8 cellular contexts compared by ENCODE assay signal in genomic region chr9:83665576-83666200, GRCh38. TPM values are rescaled to one million over a fixed set of nuclear protein-coding genes. Genes with fewer than 3 reads are reported as not detected.
DNase-seq lines count a peak whose midpoint lies in the region; ATAC-seq and TF ChIP-seq lines count a peak whose summit lies in the region.

No MANE protein-coding gene starts in this region.

- H4K20me1 ChIP-seq in MM.1S (ENCODE audit: insufficient read depth, low read length) = no peaks in the 10 kb centered on the region

- no peak overlapping the region for H3K4me3 ChIP-seq in MM.1S (ENCODE audit: low read length)
- no peak overlapping the region for H3K4me3 ChIP-seq in mucosa of descending colon
- H3K4me3 ChIP-seq in body of pancreas = no peak overlapping the region

- H3K9me3 ChIP-seq in MM.1S (replicated peaks; ENCODE audit: insufficient read depth, low read length) = no peaks in the 10 kb centered on the region
- H3K9me3 ChIP-seq in mucosa of descending colon = no peaks in the 10 kb centered on the region
- no peaks in the 10 kb centered on the region for H3K9me3 ChIP-seq in body of pancreas

- no peak overlapping the region for H3K9ac ChIP-seq in MM.1S (ENCODE audit: low read length)

- 49 to 55% methylated on average over 5 of the region's 5 CpGs for WGBS in body of pancreas, 2 donors

- no peak for DNase-seq in MM.1S
- no peak for DNase-seq in mucosa of descending colon
- DNase-seq in stimulated activated naive CD8-positive, alpha-beta T cell treated with anti-CD3 and anti-CD28 coated beads, Interleukin-15, Interleukin-2, amounts not matched to agents 100 U/mL and 50 U/mL, for 24 hours = no peak
- DNase-seq in central memory CD4-positive, alpha-beta T cell = no peak
- DNase-seq in body of pancreas = no peak
- DNase-seq in mesenteric fat pad (ENCODE audit: low spot score) = no peak

- no peak for TF ChIP-seq POLR2A in body of pancreas (IDR thresholded peaks at IDR 0.05)

- H3K9me2 ChIP-seq in MM.1S (replicated peaks; ENCODE audit: insufficient read depth, low read length) = no peaks in the 10 kb centered on the region

- ATAC-seq in GM18909 (IDR thresholded peaks at IDR 0.05; ENCODE audit: poor library complexity, unreplicated experiment) (peak; percentile 93), HG02678 (IDR thresholded peaks at IDR 0.05; ENCODE audit: unreplicated experiment) (peak; percentile 95), mucosa of descending colon (peak; percentile 80), body of pancreas (no peak)
- ATAC-seq in stimulated activated naive CD8-positive, alpha-beta T cell treated with anti-CD3 and anti-CD28 coated beads, Interleukin-15, Interleukin-2, amounts not matched to agents 100 U/mL and 50 U/mL, for 24 hours = no peak

- H3K79me2 ChIP-seq in MM.1S (ENCODE audit: low read length) = peaks cover 59% of the 10 kb centered on the region

- H3K27me3 ChIP-seq in MM.1S (replicated peaks; ENCODE audit: insufficient read depth, low read length) = no peaks in the 10 kb centered on the region
- H3K27me3 ChIP-seq in body of pancreas = no peaks in the 10 kb centered on the region

- H3K4me2 ChIP-seq in MM.1S (ENCODE audit: low read depth, low read length) = peak overlapping the region; percentile 11; the same call in 1 of the 2 replicates

- H3K4me1 ChIP-seq in MM.1S (ENCODE audit: low read length) (peaks cover 10% of the 10 kb centered on the region; the same call in 1 of the 2 replicates), mucosa of descending colon (ENCODE audit: low read depth) (no peaks in the 10 kb centered on the region), body of pancreas (no peaks in the 10 kb centered on the region)

- no peak overlapping the region for H3K27ac ChIP-seq in MM.1S (ENCODE audit: low read length)
- no peak overlapping the region for H3K27ac ChIP-seq in body of pancreas

- TF ChIP-seq CTCF in MM.1S (IDR thresholded peaks at IDR 0.05; ENCODE audit: low read length) (no peak), mucosa of descending colon (IDR thresholded peaks at IDR 0.05) (no peak), body of pancreas (IDR thresholded peaks at IDR 0.05) (no peak)

- no peaks in the 10 kb centered on the region for H3F3A ChIP-seq in MM.1S (ENCODE audit: insufficient read depth, low read length)

- intact Hi-C loops in mucosa of descending colon (cut with DNase I, micrococcal nuclease) = no loop called here
- intact Hi-C loops in body of pancreas (cut with DNase I) = no loop called here

- H3K36me3 ChIP-seq in MM.1S (replicated peaks; ENCODE audit: insufficient read depth, low read length) (peaks cover 12% of the 10 kb centered on the region), mucosa of descending colon (ENCODE audit: low read depth) (no peaks in the 10 kb centered on the region), body of pancreas (replicated peaks in 1 of 2; ENCODE audit: insufficient read depth in 1 of 2, low read depth in 2 of 2) (peaks cover 8 to 13% of the 10 kb centered on the region in 2 donors)

- no peak overlapping the region for H2AFZ ChIP-seq in MM.1S (ENCODE audit: low read length)

RNA-seq across cellular contexts. Expression of gene UBQLN1, which starts 42.1 kb away (rescaled TPM):
- total RNA-seq in mucosa of descending colon (10 to 100 TPM; 74.3 to 100.0 (median 80.6) TPM), body of pancreas (10 to 100 TPM; 45.8 to 49.5 TPM), mesenteric fat pad (108 TPM)

RNA-seq across cellular contexts. Expression of gene IDNK, which starts 42.7 kb away (rescaled TPM):
- total RNA-seq in mucosa of descending colon (10 to 100 TPM in 1 of 3 donors, 1 to 10 TPM in 2; 6.8 to 10.6 (median 7.1) TPM), body of pancreas (1 to 10 TPM; 2.3 to 3.9 TPM), mesenteric fat pad (6.1 TPM)

Comparison
In these comparisons a context has a peak if more than half of its experiments do, and no peak if none do; other contexts are left out.
1. ATAC-seq: peak in GM18909 (single experiment), HG02678 (single experiment) and mucosa of descending colon (single experiment); none in stimulated activated naive CD8-positive, alpha-beta T cell treated with anti-CD3 and anti-CD28 coated beads, Interleukin-15, Interleukin-2, amounts not matched to agents 100 U/mL and 50 U/mL, for 24 hours (single experiment) and body of pancreas (single experiment).